4 cellular contexts compared by ENCODE assay signal in the genomic region with DNA sequence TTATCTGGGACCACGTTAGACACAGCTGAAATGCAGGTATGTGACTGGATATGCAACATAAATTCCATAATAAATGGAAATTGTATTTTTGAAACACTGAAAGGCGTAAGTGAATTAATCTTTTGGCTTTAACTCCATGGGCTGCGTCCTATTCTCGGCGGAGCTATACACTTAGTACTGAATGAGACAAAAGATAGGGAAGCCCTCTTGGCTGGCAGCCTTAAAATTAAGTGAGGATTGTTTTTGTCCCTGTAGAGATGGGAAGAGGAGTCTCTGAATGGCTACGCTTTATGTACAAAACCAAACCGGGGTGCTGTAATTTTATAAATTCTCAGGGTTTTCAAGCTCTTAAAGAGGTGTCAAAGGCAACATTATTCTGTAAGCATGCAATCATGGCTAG.
"Had no signal": no experiment of that assay in that cellular context is flagged by ENCODE, and none has a peak within 500 bp of the region (broad histone marks: within the 10 kb centered on the region; RNA-seq: fewer than 3 reads in every experiment).

No MANE protein-coding gene starts in this region.

- DNase-seq: H9, HCEC 1CT, IMR-90 had no signal

- ATAC-seq: GM23338 had no signal

- H3K4me3 ChIP-seq: GM23338 had no signal
